In genomic region chr7:95201718-95202117, GRCh38 we compare ENCODE assay signal across 21 cellular contexts.
DNase-seq lines count a peak whose midpoint lies in the region; ATAC-seq, FAIRE-seq and TF ChIP-seq lines count a peak whose summit lies in the region.
"Had no signal": no experiment of that assay in that cellular context is flagged by ENCODE, and none has a peak within 500 bp of the region (broad histone marks: within the 10 kb centered on the region; RNA-seq: fewer than 3 reads in every experiment).

No MANE protein-coding gene starts in this region.

- H2BK5ac ChIP-seq in IMR-90 (ENCODE audit: low read depth, low read length, poor library complexity, severe bottlenecking) = no peak overlapping the region

- no peaks in the 10 kb centered on the region for H4K20me1 ChIP-seq in IMR-90 (ENCODE audit: insufficient read depth, low read length)
- no peaks in the 10 kb centered on the region for H4K20me1 ChIP-seq in K562 (replicated peaks; ENCODE audit: control insufficient read depth, insufficient read depth, low read length)
- H4K20me1 ChIP-seq: BLaER1 had no signal

- H3K4me1 ChIP-seq in A549 (peaks cover 40% of the 10 kb centered on the region), IMR-90 (ENCODE audit: control insufficient read depth, insufficient read depth, low read length) (no peaks in the 10 kb centered on the region), K562 (replicated peaks in 1 of 2; ENCODE audit: control insufficient read depth in 2 of 2, insufficient read depth in 2 of 2, low read length in 2 of 2) (no peaks in the 10 kb centered on the region)
- H3K4me1 ChIP-seq: Caco-2 had no signal

- H3K9ac ChIP-seq in IMR-90 (ENCODE audit: low read depth, low read length) (no peak overlapping the region), K562 (ENCODE audit: insufficient read depth in 1 of 2, low read depth in 2 of 2, low read length in 2 of 2) (no peak overlapping the region)
- H3K9ac ChIP-seq: BLaER1, GM23248 had no signal

- TF ChIP-seq CTCF in A549 (IDR thresholded peaks at IDR 0.05) (no peak), IMR-90 (conservative IDR thresholded peaks at IDR 0.05; ENCODE audit: low read depth, low read length) (no peak), K562 (IDR thresholded peaks at IDR 0.05 in 2 of 3, conservative IDR thresholded peaks at IDR 0.05 in 1 of 3; ENCODE audit: insufficient read depth in 2 of 3, low read depth in 1 of 3, low read length in 3 of 3) (no peak), coronary artery (IDR thresholded peaks at IDR 0.05) (no peak)

- H3K56ac ChIP-seq in IMR-90 (ENCODE audit: extremely low read depth, insufficient read depth, low read length) = no peak overlapping the region

- no peak overlapping the region for H2BK20ac ChIP-seq in IMR-90 (ENCODE audit: low read depth, low read length)

- H3K9me3 ChIP-seq in A549 (no peaks in the 10 kb centered on the region), IMR-90 (ENCODE audit: control insufficient read depth, insufficient read depth, low read length) (no peaks in the 10 kb centered on the region), K562 (replicated peaks; ENCODE audit: control insufficient read depth, insufficient read depth, low read depth, low read length) (peaks cover 5% of the 10 kb centered on the region; the same call in 1 of the 2 replicates)
- H3K9me3 ChIP-seq: BLaER1, Caco-2 had no signal

- H4K5ac ChIP-seq in IMR-90 (ENCODE audit: low read depth, low read length) = no peak overlapping the region

- H3K4me2 ChIP-seq in A549 = no peak overlapping the region
- H3K4me2 ChIP-seq in IMR-90 (ENCODE audit: low read depth, low read length) = no peak overlapping the region
- no peak overlapping the region for H3K4me2 ChIP-seq in K562 (ENCODE audit: insufficient read depth, low read length)
- H3K4me2 ChIP-seq: BLaER1 had no signal

- no peaks in the 10 kb centered on the region for H3K79me1 ChIP-seq in IMR-90 (ENCODE audit: low read depth in 1 of 2, low read length in 2 of 2)

- no peak overlapping the region for H3K18ac ChIP-seq in IMR-90 (ENCODE audit: low read depth, low read length)

- dilution Hi-C loops in IMR-90 (cut with HindIII; ENCODE audit: low sequenced_read_pairs, unreplicated experiment) = no loop called here

- no peak for FAIRE-seq in A549 (lab: Jason Lieb, UNC)
- FAIRE-seq in K562 (lab: Jason Lieb, UNC) = no peak
- FAIRE-seq: G401.6, GM12892, H1 had no signal

- H3K14ac ChIP-seq in IMR-90 (replicated peaks; ENCODE audit: low read depth, low read length) = no peak overlapping the region

- no peak overlapping the region for H2AK9ac ChIP-seq in IMR-90 (replicated peaks; ENCODE audit: low read depth, low read length, poor library complexity)

- ATAC-seq in A549 = no peak
- ATAC-seq in IMR-90 (ENCODE audit: low read depth) = no peak
- ATAC-seq in K562 = no peak
- ATAC-seq in stimulated activated naive CD8-positive, alpha-beta T cell treated with anti-CD3 and anti-CD28 coated beads, Interleukin-15, Interleukin-2, amounts not matched to agents 100 U/mL and 50 U/mL, for 24 hours = no peak
- ATAC-seq in HG03442 (IDR thresholded peaks at IDR 0.05; ENCODE audit: unreplicated experiment) = no peak
- ATAC-seq: CD8-positive, alpha-beta T cell had no signal

- no peak overlapping the region for H2BK120ac ChIP-seq in IMR-90 (ENCODE audit: low read depth, low read length)

- no peak overlapping the region for H3K4ac ChIP-seq in IMR-90 (ENCODE audit: low read depth, low read length)

- in situ Hi-C loops in IMR-90 (cut with MboI; ENCODE audit: low sequenced_read_pairs) = no loop called here
- in situ Hi-C loops in K562 (cut with MboI) = no loop called here

- DNase-seq in A549 (ENCODE audit: low read depth in 1 of 2, low spot score in 1 of 2) = no peak
- no peak for DNase-seq in IMR-90
- no peak for DNase-seq in K562 (ENCODE audit: extremely low read depth in 1 of 4, low spot score in 3 of 4)
- peak; percentile 8 for DNase-seq in midbrain (lab: John Stamatoyannopoulos, UW)
- no peak for DNase-seq in coronary artery (ENCODE audit: low spot score)
- DNase-seq in stimulated activated naive CD8-positive, alpha-beta T cell treated with anti-CD3 and anti-CD28 coated beads, Interleukin-15, Interleukin-2, amounts not matched to agents 100 U/mL and 50 U/mL, for 24 hours = no peak
- no peak for DNase-seq in effector CD4-positive, alpha-beta T cell
- DNase-seq: Caco-2; CD4-positive, CD25-positive, alpha-beta regulatory T cell; CD8-positive, alpha-beta T cell; DMS153; DND-41; GM23248; H7; HCEC 1CT had no signal

- H3K23ac ChIP-seq in IMR-90 (ENCODE audit: low read depth, low read length) = no peak overlapping the region

- H3K36me3 ChIP-seq in IMR-90 (ENCODE audit: control insufficient read depth, insufficient read depth, low read length) = no peaks in the 10 kb centered on the region
- H3K36me3 ChIP-seq in K562 (ENCODE audit: control insufficient read depth, insufficient read depth, low read length) = no peaks in the 10 kb centered on the region
- H3K36me3 ChIP-seq: BLaER1 had no signal

- H3K9me1 ChIP-seq in IMR-90 (ENCODE audit: insufficient read depth, low read length) = peaks cover 5% of the 10 kb centered on the region; the same call in 1 of the 2 replicates
- H3K9me1 ChIP-seq in K562 (ENCODE audit: control insufficient read depth, insufficient read depth, low read length) = no peaks in the 10 kb centered on the region

- H3K79me2 ChIP-seq in K562 (ENCODE audit: control insufficient read depth, insufficient read depth, low read length) = no peaks in the 10 kb centered on the region

- no peak overlapping the region for H2BK15ac ChIP-seq in IMR-90 (ENCODE audit: low read depth, low read length)

- no peak overlapping the region for H3K4me3 ChIP-seq in A549
- H3K4me3 ChIP-seq in IMR-90 (ENCODE audit: insufficient read depth, low read depth, low read length) = no peak overlapping the region
- H3K4me3 ChIP-seq in K562 = no peak overlapping the region
- no peak overlapping the region for H3K4me3 ChIP-seq in coronary artery
- H3K4me3 ChIP-seq: BLaER1, GM23248 had no signal

- BruUV-seq in IMR-90 (replicated peaks; lab: Mats Ljungman, UMichigan) (no TSS peak), K562 (replicated peaks; lab: Mats Ljungman, UMichigan) (no TSS peak)

- TF ChIP-seq RAD21 in A549 (conservative IDR thresholded peaks at IDR 0.05 in 1 of 2, IDR thresholded peaks at IDR 0.05 in 1 of 2) = no peak
- TF ChIP-seq RAD21 in IMR-90 (IDR thresholded peaks at IDR 0.05; ENCODE audit: low read length) = no peak
- TF ChIP-seq RAD21 in K562 (CRISPR knock-in tag; conservative IDR thresholded peaks at IDR 0.05 in 1 of 2, IDR thresholded peaks at IDR 0.05 in 1 of 2) = no peak

- H3K27me3 ChIP-seq in IMR-90 (ENCODE audit: control insufficient read depth, insufficient read depth, low read length) = no peaks in the 10 kb centered on the region
- H3K27me3 ChIP-seq in K562 (ENCODE audit: control insufficient read depth in 2 of 2, insufficient read depth in 2 of 2, low read length in 2 of 2) = no peaks in the 10 kb centered on the region
- H3K27me3 ChIP-seq: BLaER1 had no signal

- no peak overlapping the region for H4K8ac ChIP-seq in IMR-90 (ENCODE audit: low read depth in 2 of 2, low read length in 2 of 2)

- intact Hi-C loops in IMR-90 (cut with micrococcal nuclease) (no loop called here), K562 (cut with micrococcal nuclease) (no loop called here)

- CTCF ChIA-PET in A549 (lab: Yijun Ruan, JAX) (interaction anchor here (1.0 to 1.5 kb wide), 4 partner anchors 28 to 906 kb away, joined by 3 to 4 read pairs (median 4); no protein-coding TSS in a partner anchor), IMR-90 (lab: Yijun Ruan, JAX) (interaction anchor here (3.0 kb wide), 1 partner anchor 752 kb away, joined by 18 read pairs; no protein-coding TSS in a partner anchor), K562 (lab: Yijun Ruan, JAX; ENCODE audit: low intra/inter-chr PET ratio) (no interaction called here)

- no peak for TF ChIP-seq POLR2A in A549 (IDR thresholded peaks at IDR 0.05; ENCODE audit: low read length)
- TF ChIP-seq POLR2A in IMR-90 (IDR thresholded peaks at IDR 0.05; ENCODE audit: low read depth, low read length) = no peak
- no peak for TF ChIP-seq POLR2A in K562 (conservative IDR thresholded peaks at IDR 0.05)

- POLR2A ChIA-PET in A549 (lab: Yijun Ruan, JAX) (interaction anchor here (0.5 kb wide), 1 partner anchor 527 kb away, joined by 3 read pairs; no protein-coding TSS in a partner anchor), IMR-90 (lab: Charles Lee; ENCODE audit: unreplicated experiment) (no interaction called here), K562 (lab: Yijun Ruan, JAX) (no interaction called here)

- no peak for TF ChIP-seq EP300 in A549 (IDR thresholded peaks at IDR 0.05)
- no peak for TF ChIP-seq EP300 in K562 (IDR thresholded peaks at IDR 0.05; ENCODE audit: low read length)

- peak overlapping the region in 1 of 2 experiments; percentile 46; a peak in 3 of 6 replicates for H3K27ac ChIP-seq in A549
- no peak overlapping the region for H3K27ac ChIP-seq in IMR-90 (ENCODE audit: insufficient read depth, low read length)
- H3K27ac ChIP-seq in K562 (ENCODE audit: extremely low read depth, low read depth, low read length) = no peak overlapping the region
- no peak overlapping the region for H3K27ac ChIP-seq in coronary artery
- H3K27ac ChIP-seq: BLaER1, C4-2B, GM23248 had no signal

- H2AK5ac ChIP-seq in IMR-90 (ENCODE audit: low read depth, low read length) = no peak overlapping the region

- H2AFZ ChIP-seq in IMR-90 (replicated peaks; ENCODE audit: low read length, poor library complexity) (no peak overlapping the region), K562 (ENCODE audit: low read depth, low read length) (no peak overlapping the region)
- H2AFZ ChIP-seq: GM23248 had no signal

- no peak overlapping the region for H4K91ac ChIP-seq in IMR-90 (ENCODE audit: insufficient read depth, low read depth, low read length)

TF ChIP-seq in IMR-90, 13 proteins besides CTCF, POLR2A, EP300 and RAD21 (continues in another document):
- TF ChIP-seq RFX5 (IDR thresholded peaks at IDR 0.05; ENCODE audit: low read depth, low read length) (no peak), FOS (IDR thresholded peaks at IDR 0.05; ENCODE audit: low read depth, low read length) (no peak), MAZ (IDR thresholded peaks at IDR 0.05; ENCODE audit: borderline replicate concordance, low read depth, low read length) (no peak), RCOR1 (IDR thresholded peaks at IDR 0.05; ENCODE audit: insufficient replicate concordance, low read length) (no peak), CEBPB (IDR thresholded peaks at IDR 0.05; ENCODE audit: low read depth, low read length) (no peak), MAFK (IDR thresholded peaks at IDR 0.05; ENCODE audit: low read depth, low read length) (0 out of 2 replicates have a peak, but pooled peaks have one; percentile 13)

TF ChIP-seq in K562, 482 proteins besides CTCF, POLR2A, EP300 and RAD21:
- TF ChIP-seq ZNF316 (IDR thresholded peaks at IDR 0.05) = 0 out of 2 replicates have a peak, but pooled peaks have one; percentile 11
- TF ChIP-seq MYC (IDR thresholded peaks at IDR 0.05; ENCODE audit: low read depth, low read length) = no peak
- no peak for TF ChIP-seq MYC (CRISPR knock-in tag; IDR thresholded peaks at IDR 0.05; ENCODE audit: borderline replicate concordance, low read depth)

Comparison
In these comparisons a context has a peak if more than half of its experiments do, and no peak if none do; other contexts are left out.
1. Of the 35 proteins assayed by ChIP-seq in both K562 and A549: peak only in K562: none; only in A549: MAFK; in both: none; in neither: 34.